In the genomic region with DNA sequence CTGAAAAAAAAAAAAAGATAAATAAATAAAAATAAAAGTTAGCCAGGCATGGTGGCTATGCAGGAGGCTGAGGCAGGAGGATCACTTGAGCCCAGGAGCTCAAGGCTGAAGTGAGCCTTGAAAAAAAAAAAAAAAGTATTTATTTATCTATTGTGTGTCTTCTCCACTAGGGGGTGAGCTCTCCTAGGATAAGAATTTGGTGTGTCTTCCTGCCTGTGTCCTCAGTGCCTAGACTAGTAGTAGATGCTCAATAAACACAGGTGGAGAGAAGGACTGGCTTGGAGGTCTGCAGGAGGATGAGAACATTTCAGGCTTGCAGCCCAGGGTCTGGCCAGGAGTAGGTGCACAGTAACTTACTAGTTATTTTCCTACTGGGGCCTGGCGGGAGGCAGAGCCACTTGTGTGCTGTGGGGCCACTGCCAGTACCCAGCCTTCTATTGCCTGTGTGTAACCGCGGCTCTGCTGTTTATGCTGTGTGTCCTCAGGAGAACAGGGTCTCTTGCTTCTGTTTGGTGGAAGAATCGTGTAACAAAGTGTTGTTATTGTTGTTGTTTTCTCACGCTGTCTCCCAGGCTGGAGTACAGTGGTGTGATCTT, we compare ENCODE assay signal across 8 cellular contexts. TPM values are rescaled to one million over a fixed set of nuclear protein-coding genes. Genes with fewer than 3 reads are reported as not detected.
DNase-seq lines count a peak whose midpoint lies in the region; ATAC-seq and TF ChIP-seq lines count a peak whose summit lies in the region.

No MANE protein-coding gene starts in this region.

- no peak for ATAC-seq in Right ventricle myocardium superior (ENCODE audit: poor library complexity)
- ATAC-seq in HG03095 (IDR thresholded peaks at IDR 0.05; ENCODE audit: unreplicated experiment), result no peak
- no peak for ATAC-seq in HG02840 (IDR thresholded peaks at IDR 0.05; ENCODE audit: low FRiP score, unreplicated experiment)
- no peak for ATAC-seq in HG02981 (IDR thresholded peaks at IDR 0.05; ENCODE audit: unreplicated experiment)

- no peaks in the 10 kb centered on the region for H3K9me3 Mint-ChIP-seq in mesothelial cell of epicardium

- intact Hi-C loops in Right ventricle myocardium superior (cut with DNase I), result loop anchor here (5.0 kb wide), 1 partner anchor 76 kb away; no protein-coding TSS in a partner anchor

- no peaks in the 10 kb centered on the region for H3K4me1 ChIP-seq in cardiac muscle cell (ENCODE audit: low read depth)

- no peak overlapping the region for H3K27ac ChIP-seq in cardiac muscle cell

- DNase-seq in cardiac muscle cell (ENCODE audit: low read depth in 1 of 2, low spot score in 1 of 2), result peak in 1 of 2 donors; percentile 68
- no peak for DNase-seq in Right ventricle myocardium superior
- DNase-seq in NCI-H2029 (lab: John Stamatoyannopoulos, UW), result peak; percentile 46
- peak; percentile 33 for DNase-seq in astrocyte of the spinal cord (ENCODE audit: low read depth, low spot score)
- no peak for DNase-seq in mesothelial cell of epicardium (ENCODE audit: low spot score in 2 of 2, unreplicated experiment in 2 of 2)

- no peaks in the 10 kb centered on the region for H3K9me3 ChIP-seq in cardiac muscle cell (ENCODE audit: low read depth)

- peaks cover 3% of the 10 kb centered on the region for H3K27me3 Mint-ChIP-seq in mesothelial cell of epicardium (ENCODE audit: low read depth)

- no peak overlapping the region for H3K27ac Mint-ChIP-seq in mesothelial cell of epicardium

- H3K4me3 ChIP-seq in cardiac muscle cell (no peak overlapping the region), astrocyte of the spinal cord (ENCODE audit: low read depth, low read length) (no peak overlapping the region)

- H3K4me1 Mint-ChIP-seq in mesothelial cell of epicardium, result peaks cover 23% of the 10 kb centered on the region

- peak; percentile 49 for TF ChIP-seq CTCF in cardiac muscle cell (IDR thresholded peaks at IDR 0.05; ENCODE audit: low read depth, low read length)
- TF ChIP-seq CTCF in astrocyte of the spinal cord (IDR thresholded peaks at IDR 0.05; ENCODE audit: low read depth, low read length), result peak; percentile 36
- TF ChIP-seq CTCF in mesothelial cell of epicardium (IDR thresholded peaks at IDR 0.05; ENCODE audit: unreplicated experiment), result peak; percentile 71

- H3K36me3 ChIP-seq in cardiac muscle cell, result no peaks in the 10 kb centered on the region

- in situ Hi-C loops in astrocyte of the spinal cord (cut with HindIII; ENCODE audit: low sequenced_read_pairs), result no loop called here

- no peak overlapping the region for H3K4me3 Mint-ChIP-seq in mesothelial cell of epicardium

- peaks cover 2% of the 10 kb centered on the region for H3K27me3 ChIP-seq in cardiac muscle cell

- peaks cover 4% of the 10 kb centered on the region for H3K36me3 Mint-ChIP-seq in mesothelial cell of epicardium

RNA-seq across cellular contexts. Expression of a gene that starts 5.4 kb away (rescaled TPM):
- total RNA-seq in cardiac muscle cell, result 3.0 and 7.4 TPM in 2 replicates
- 1.1 and 2.2 TPM in 2 replicates for polyA plus RNA-seq in cardiac muscle cell
- total RNA-seq in Right ventricle myocardium superior, result 0.70 TPM
- total RNA-seq in mesothelial cell of epicardium, result 19.4 to 21.3 TPM (median 20.4 TPM) in 3 replicates

RNA-seq across cellular contexts. Expression of a gene that starts 37.1 kb away (rescaled TPM):
- total RNA-seq in cardiac muscle cell (179 and 211 TPM in 2 replicates), Right ventricle myocardium superior (29.8 TPM), mesothelial cell of epicardium (184 to 196 TPM (median 190 TPM) in 3 replicates)
- polyA plus RNA-seq in cardiac muscle cell, result 103 and 138 TPM in 2 replicates

RNA-seq across cellular contexts. Expression of a gene that starts 45.7 kb away (rescaled TPM):
- total RNA-seq in cardiac muscle cell (not detected in 2 replicates), Right ventricle myocardium superior (0.22 TPM), mesothelial cell of epicardium (0.64 to 0.79 TPM (median 0.74 TPM) in 3 replicates)
- polyA plus RNA-seq in cardiac muscle cell, result 0.20 and 0.85 TPM in 2 replicates

RNA-seq across cellular contexts. Expression of a gene that starts 50.9 kb away (rescaled TPM):
- total RNA-seq in cardiac muscle cell (0.56 and 1.7 TPM in 2 replicates), Right ventricle myocardium superior (0.24 TPM), mesothelial cell of epicardium (2.7 to 2.8 TPM (median 2.8 TPM) in 3 replicates)
- 0.61 and 1.5 TPM in 2 replicates for polyA plus RNA-seq in cardiac muscle cell

Comparison
In these comparisons a context has a peak if more than half of its experiments do, and no peak if none do; other contexts are left out.
1. DNase-seq: peak in NCI-H2029 (single experiment) and astrocyte of the spinal cord (single experiment); none in Right ventricle myocardium superior (single experiment) and mesothelial cell of epicardium (0 of 2).
2. Peak in every context shown above with its lines, with median percentiles within 50 percentile points of each other: CTCF ChIP-seq.